In genomic region chr3:61990618-61991017, GRCh38 we compare ENCODE assay signal across 30 cellular contexts.
DNase-seq lines count a peak whose midpoint lies in the region; ATAC-seq, FAIRE-seq and TF ChIP-seq lines count a peak whose summit lies in the region.
"Had no signal": no experiment of that assay in that cellular context is flagged by ENCODE, and none has a peak within 500 bp of the region (broad histone marks: within the 10 kb centered on the region; RNA-seq: fewer than 3 reads in every experiment).

No MANE protein-coding gene starts in this region.

- no peak overlapping the region for H2BK5ac ChIP-seq in neuronal stem cell (ENCODE audit: low read length)

- TF ChIP-seq POLR2A in H54 (IDR thresholded peaks at IDR 0.05; ENCODE audit: low read depth, low read length): no peak

- FAIRE-seq in H54 (lab: Jason Lieb, UNC): peak; percentile 6
- FAIRE-seq: A204.1, GM12878, GM12892, GM18507, GM19239 had no signal

- H3K23ac ChIP-seq in neuronal stem cell (ENCODE audit: low read depth, low read length, poor library complexity): no peak overlapping the region

- H2BK12ac ChIP-seq in neuronal stem cell (ENCODE audit: low read length): no peak overlapping the region

- no peak overlapping the region for H3K4ac ChIP-seq in neuronal stem cell (ENCODE audit: low read length)

- no peak overlapping the region for H2AFZ ChIP-seq in neuronal stem cell (ENCODE audit: low read length)

- H3K36me3 Mint-ChIP-seq in neural crest cell (ENCODE audit: low read depth): no peaks in the 10 kb centered on the region
- H3K36me3 Mint-ChIP-seq: CD14-positive monocyte; CD4-positive, alpha-beta memory T cell; CD4-positive, CD25-positive, alpha-beta regulatory T cell; CD8-positive, alpha-beta memory T cell had no signal

- no peak overlapping the region for H2AK5ac ChIP-seq in neuronal stem cell (ENCODE audit: low read depth, low read length)

- no peaks in the 10 kb centered on the region for H3K27me3 ChIP-seq in ectodermal cell (ENCODE audit: control insufficient read depth, insufficient read depth, low read length, poor library complexity, severe bottlenecking)
- no peaks in the 10 kb centered on the region for H3K27me3 ChIP-seq in neuronal stem cell (ENCODE audit: control insufficient read depth in 3 of 3, insufficient read depth in 3 of 3, low read depth in 1 of 3, low read length in 3 of 3)
- H3K27me3 ChIP-seq in H7 (ENCODE audit: control insufficient read depth, insufficient read depth, low read length): no peaks in the 10 kb centered on the region
- H3K27me3 ChIP-seq: BE2C, BLaER1 had no signal

- H3K9me3 ChIP-seq in ectodermal cell (ENCODE audit: control insufficient read depth, low read length) (no peaks in the 10 kb centered on the region), neuronal stem cell (replicated peaks in 1 of 2; ENCODE audit: control insufficient read depth in 2 of 2, insufficient read depth in 1 of 2, low read depth in 1 of 2, low read length in 2 of 2) (no peaks in the 10 kb centered on the region)
- H3K9me3 ChIP-seq: BE2C, BLaER1 had no signal

- no peak overlapping the region for H3K4me3 Mint-ChIP-seq in neural crest cell
- H3K4me3 Mint-ChIP-seq: CD14-positive monocyte; CD4-positive, alpha-beta memory T cell; CD4-positive, CD25-positive, alpha-beta regulatory T cell; CD8-positive, alpha-beta memory T cell had no signal

- no peak overlapping the region for H2BK15ac ChIP-seq in neuronal stem cell (ENCODE audit: low read length)

- ATAC-seq in GM18907 (IDR thresholded peaks at IDR 0.05; ENCODE audit: unreplicated experiment): no peak
- ATAC-seq in GM21515 (IDR thresholded peaks at IDR 0.05; ENCODE audit: unreplicated experiment): no peak
- ATAC-seq: GM12878 had no signal

- peaks cover 12% of the 10 kb centered on the region for H3K4me1 Mint-ChIP-seq in neural crest cell
- H3K4me1 Mint-ChIP-seq: CD14-positive monocyte; CD4-positive, alpha-beta memory T cell; CD4-positive, CD25-positive, alpha-beta regulatory T cell; CD8-positive, alpha-beta memory T cell had no signal

- H3K18ac ChIP-seq in neuronal stem cell (ENCODE audit: low read length): no peak overlapping the region

- H3K9ac ChIP-seq in neuronal stem cell (ENCODE audit: low read depth, low read length, poor library complexity): no peak overlapping the region
- H3K9ac ChIP-seq: BLaER1 had no signal

- H3K4me3 ChIP-seq in ectodermal cell (ENCODE audit: insufficient read depth, low read depth, low read length) (no peak overlapping the region), neuronal stem cell (ENCODE audit: low read length in 2 of 2) (no peak overlapping the region), H7 (ENCODE audit: insufficient read depth, low read depth, low read length) (no peak overlapping the region)
- H3K4me3 ChIP-seq: BLaER1, GM12878 had no signal

- DNase-seq in H54 (ENCODE audit: insufficient read length, low spot score): no peak
- DNase-seq in neural crest cell (ENCODE audit: low read depth, low spot score): no peak
- DNase-seq in neuronal stem cell (ENCODE audit: low spot score): peak; percentile 24
- DNase-seq in H7: no peak
- no peak for DNase-seq in RKO (ENCODE audit: low spot score)
- DNase-seq: 8988T; ACHN; BE2C; C1 segment of cervical spinal cord; CD4-positive, alpha-beta memory T cell; CD4-positive, CD25-positive, alpha-beta regulatory T cell; CD8-positive, alpha-beta memory T cell; COR-L47; DMS 273 treated with DMSO at 0.1 percent for 48 hours; DMS153; DMS53; DMS79; DND-41; EL; GDM1 had no signal

- H3K9me3 Mint-ChIP-seq in neural crest cell: no peaks in the 10 kb centered on the region

- H3K27ac ChIP-seq in ectodermal cell (ENCODE audit: insufficient read depth, low read depth, low read length, poor library complexity, severe bottlenecking) (peak overlapping the region; percentile 18), neuronal stem cell (replicated peaks; ENCODE audit: low read length) (peak overlapping the region; percentile 11)
- H3K27ac ChIP-seq: BLaER1 had no signal

- no peak overlapping the region for H2BK120ac ChIP-seq in neuronal stem cell (ENCODE audit: low read depth, low read length)

- no peak for TF ChIP-seq CTCF in neural crest cell (conservative IDR thresholded peaks at IDR 0.05)

- H3K14ac ChIP-seq in neuronal stem cell (ENCODE audit: low read length): no peak overlapping the region

- H3K36me3 ChIP-seq in ectodermal cell (ENCODE audit: control insufficient read depth, insufficient read depth, low read length): no peaks in the 10 kb centered on the region
- peaks cover 0 to 2% of the 10 kb centered on the region in 2 donors for H3K36me3 ChIP-seq in neuronal stem cell (replicated peaks in 1 of 2; ENCODE audit: control insufficient read depth in 2 of 2, insufficient read depth in 2 of 2, low read length in 2 of 2)
- no peaks in the 10 kb centered on the region for H3K36me3 ChIP-seq in H7 (replicated peaks; ENCODE audit: control insufficient read depth, insufficient read depth, low read length)
- H3K36me3 ChIP-seq: BE2C, BLaER1 had no signal

- H3K79me1 ChIP-seq in neuronal stem cell (ENCODE audit: low read depth, low read length): no peaks in the 10 kb centered on the region

- no peak overlapping the region for H4K91ac ChIP-seq in neuronal stem cell (ENCODE audit: low read depth, low read length, poor library complexity)

- no peak overlapping the region for H3K4me2 ChIP-seq in neuronal stem cell (ENCODE audit: insufficient read depth, low read length, poor library complexity, severe bottlenecking)
- H3K4me2 ChIP-seq: BLaER1 had no signal

- no peaks in the 10 kb centered on the region for H3K27me3 Mint-ChIP-seq in neural crest cell (ENCODE audit: low read depth)
- H3K27me3 Mint-ChIP-seq: CD4-positive, alpha-beta memory T cell; CD4-positive, CD25-positive, alpha-beta regulatory T cell; CD8-positive, alpha-beta memory T cell had no signal

- H3K4me1 ChIP-seq in ectodermal cell (ENCODE audit: control insufficient read depth, insufficient read depth, low read length): peaks cover 13% of the 10 kb centered on the region
- H3K4me1 ChIP-seq in neuronal stem cell (ENCODE audit: control insufficient read depth in 2 of 2, insufficient read depth in 1 of 2, low read depth in 1 of 2, low read length in 2 of 2): peaks cover 3 to 9% of the 10 kb centered on the region in 2 donors
- H3K4me1 ChIP-seq: BE2C, BLaER1 had no signal

- H4K8ac ChIP-seq in neuronal stem cell (ENCODE audit: low read depth, low read length): no peak overlapping the region

- peak overlapping the region; percentile 77 for H3K27ac Mint-ChIP-seq in neural crest cell (ENCODE audit: unreplicated experiment)
- H3K27ac Mint-ChIP-seq: CD14-positive monocyte; CD4-positive, alpha-beta memory T cell; CD4-positive, CD25-positive, alpha-beta regulatory T cell; CD8-positive, alpha-beta memory T cell had no signal
